15 cellular contexts compared by ENCODE assay signal in genomic region chr1:106406114-106406513, GRCh38.
DNase-seq lines count a peak whose midpoint lies in the region; ATAC-seq and TF ChIP-seq lines count a peak whose summit lies in the region.
"Had no signal": no experiment of that assay in that cellular context is flagged by ENCODE, and none has a peak within 500 bp of the region (broad histone marks: within the 10 kb centered on the region; RNA-seq: fewer than 3 reads in every experiment).

No MANE protein-coding gene starts in this region.

- POLR2A ChIA-PET in SK-N-SH (lab: Yijun Ruan, JAX), result no interaction called here

- H3K9me2 ChIP-seq in SK-N-SH (no peaks in the 10 kb centered on the region), neural cell (ENCODE audit: insufficient read depth, low read length) (no peaks in the 10 kb centered on the region)

- H3K27me3 ChIP-seq in SK-N-SH (ENCODE audit: insufficient read depth) (no peaks in the 10 kb centered on the region), neural cell (ENCODE audit: insufficient read depth, low read depth, low read length) (no peaks in the 10 kb centered on the region), MG63 (no peaks in the 10 kb centered on the region)
- H3K27me3 ChIP-seq: BLaER1 had no signal

- H3K9me3 ChIP-seq in SK-N-SH (no peaks in the 10 kb centered on the region), neural cell (ENCODE audit: low read length) (no peaks in the 10 kb centered on the region), MG63 (no peaks in the 10 kb centered on the region)
- H3K9me3 ChIP-seq: BLaER1 had no signal

- no peaks in the 10 kb centered on the region for H3K36me3 ChIP-seq in SK-N-SH (replicated peaks in 1 of 2; ENCODE audit: control insufficient read depth in 1 of 2, insufficient read depth in 2 of 2, low read length in 1 of 2)
- H3K36me3 ChIP-seq in neural cell (ENCODE audit: insufficient read depth, low read length), result no peaks in the 10 kb centered on the region
- no peaks in the 10 kb centered on the region for H3K36me3 ChIP-seq in MG63
- H3K36me3 ChIP-seq: BLaER1 had no signal

- CTCF ChIA-PET in SK-N-SH (lab: Yijun Ruan, JAX), result interaction anchor here (0.8 kb wide), 1 partner anchor 11 kb away, joined by 3 read pairs; no protein-coding TSS in a partner anchor

- H3K4me2 ChIP-seq in SK-N-SH, result no peak overlapping the region
- H3K4me2 ChIP-seq in neural cell (ENCODE audit: low read length), result peak overlapping the region; percentile 15
- H3K4me2 ChIP-seq: BLaER1 had no signal

- peak overlapping the region in 1 of 2 experiments; percentile 74; a peak in 1 of 4 replicates for H3K27ac ChIP-seq in SK-N-SH (ENCODE audit: low read depth in 2 of 2, low read length in 1 of 2)
- no peak overlapping the region for H3K27ac ChIP-seq in neural cell (ENCODE audit: low read length)
- H3K27ac ChIP-seq: BLaER1 had no signal

- H2AFZ ChIP-seq in SK-N-SH (ENCODE audit: low read depth) (no peak overlapping the region), neural cell (ENCODE audit: low read depth, low read length) (no peak overlapping the region)

- H4K20me1 ChIP-seq in SK-N-SH (ENCODE audit: insufficient read depth), result no peaks in the 10 kb centered on the region
- H4K20me1 ChIP-seq in neural cell (ENCODE audit: insufficient read depth), result no peaks in the 10 kb centered on the region
- H4K20me1 ChIP-seq: BLaER1 had no signal

- TF ChIP-seq EP300 in SK-N-SH (IDR thresholded peaks at IDR 0.05; ENCODE audit: borderline replicate concordance in 1 of 2, low read depth in 1 of 2, low read length in 1 of 2), result peak in 1 of 2 experiments; percentile 87; a peak in 2 of 4 replicates
- no peak for TF ChIP-seq EP300 in neural cell (conservative IDR thresholded peaks at IDR 0.05; ENCODE audit: poor library complexity, severe bottlenecking)

- H3K79me2 ChIP-seq in SK-N-SH (ENCODE audit: insufficient read depth) (no peaks in the 10 kb centered on the region), neural cell (replicated peaks; ENCODE audit: insufficient read depth, low read length) (no peaks in the 10 kb centered on the region)

- H3F3A ChIP-seq in SK-N-SH (replicated peaks; ENCODE audit: insufficient read depth) (no peaks in the 10 kb centered on the region), neural cell (ENCODE audit: insufficient read depth, low read length, poor library complexity, severe bottlenecking) (no peaks in the 10 kb centered on the region)

- no peak overlapping the region for H3K9ac ChIP-seq in SK-N-SH
- H3K9ac ChIP-seq in neural cell (ENCODE audit: low read length), result no peak overlapping the region
- H3K9ac ChIP-seq: BLaER1 had no signal

- no peak for TF ChIP-seq CTCF in SK-N-SH (IDR thresholded peaks at IDR 0.05)
- TF ChIP-seq CTCF in neural cell (IDR thresholded peaks at IDR 0.05; ENCODE audit: poor library complexity, severe bottlenecking), result no peak

- WGBS in SK-N-SH (ENCODE audit: low lambda C conversion rate), result 5% methylated on average over 1 of the region's 1 CpG

- 0 out of 2 replicates have a peak, but pooled peaks have one; percentile 4 for TF ChIP-seq RAD21 in SK-N-SH (IDR thresholded peaks at IDR 0.05; ENCODE audit: low read length)
- no peak for TF ChIP-seq RAD21 in neural cell (conservative IDR thresholded peaks at IDR 0.05)

- peaks cover 0 to 5% of the 10 kb centered on the region in 2 experiments; a peak in 2 of 4 replicates for H3K4me1 ChIP-seq in SK-N-SH (ENCODE audit: control insufficient read depth in 1 of 2, insufficient read depth in 2 of 2, low read depth in 1 of 2, low read length in 1 of 2)
- H3K4me1 ChIP-seq: BLaER1 had no signal

- no peak overlapping the region for H3K4me3 ChIP-seq in SK-N-SH (ENCODE audit: low read depth in 2 of 2, low read length in 1 of 2)
- H3K4me3 ChIP-seq in neural cell (ENCODE audit: low read length), result no peak overlapping the region
- no peak overlapping the region for H3K4me3 ChIP-seq in MG63
- H3K4me3 ChIP-seq: BLaER1 had no signal

- DNase-seq in NCI-H1105 treated with DMSO at 0.1 percent for 48 hours (lab: John Stamatoyannopoulos, UW) (peak; percentile 17), NCI-H1105 (lab: John Stamatoyannopoulos, UW) (no peak), SK-N-SH (peak; percentile 22), NCI-H69 (lab: John Stamatoyannopoulos, UW) (peak; percentile 72), MG63 (no peak)
- DNase-seq: 8988T; Calu3; CD4-positive, alpha-beta memory T cell; GDM1; H9; IMR-90 had no signal

- ATAC-seq in SK-N-SH treated with all-trans-retinoic acid at 6 μM for 48 hours (no peak), GM21447 (IDR thresholded peaks at IDR 0.05; ENCODE audit: unreplicated experiment) (no peak)

TF ChIP-seq in SK-N-SH, 30 proteins besides CTCF, POLR2A, EP300 and RAD21:
- TF ChIP-seq MXI1 (IDR thresholded peaks at IDR 0.05; ENCODE audit: low read depth, low read length) (no peak), GATA2 (CRISPR knock-in tag; IDR thresholded peaks at IDR 0.05) (peak; percentile 89), RCOR1 (IDR thresholded peaks at IDR 0.05; ENCODE audit: low read length) (peak; percentile 75)

TF ChIP-seq in SK-N-SH treated with all-trans-retinoic acid at 6 μM for 48 hours, 23 proteins besides CTCF, POLR2A, EP300 and RAD21 (continues in another document):
- TF ChIP-seq ZFP30 (CRISPR knock-in tag; IDR thresholded peaks at IDR 0.05) (no peak), CREB5 (CRISPR knock-in tag; IDR thresholded peaks at IDR 0.05; ENCODE audit: low read depth) (no peak), ESRRG (CRISPR knock-in tag; IDR thresholded peaks at IDR 0.05) (no peak), BACH2 (CRISPR knock-in tag; IDR thresholded peaks at IDR 0.05; ENCODE audit: borderline replicate concordance) (no peak), CSDC2 (CRISPR knock-in tag; IDR thresholded peaks at IDR 0.05) (no peak), PATZ1 (CRISPR knock-in tag; IDR thresholded peaks at IDR 0.05; ENCODE audit: borderline replicate concordance) (no peak), ARNTL (CRISPR knock-in tag; IDR thresholded peaks at IDR 0.05; ENCODE audit: borderline replicate concordance, low read depth) (no peak)

TF ChIP-seq in neural cell, 6 proteins besides CTCF, POLR2A, EP300 and RAD21:
- TF ChIP-seq TAF1 (IDR thresholded peaks at IDR 0.05; ENCODE audit: low read depth), result no peak
- no peak for TF ChIP-seq REST (IDR thresholded peaks at IDR 0.05; ENCODE audit: borderline replicate concordance)
- no peak for TF ChIP-seq POLR2AphosphoS5 (IDR thresholded peaks at IDR 0.05)
- TF ChIP-seq MXI1 (conservative IDR thresholded peaks at IDR 0.05; ENCODE audit: poor library complexity, severe bottlenecking), result no peak
- no peak for TF ChIP-seq SMC3 (conservative IDR thresholded peaks at IDR 0.05; ENCODE audit: poor library complexity)
- no peak for TF ChIP-seq EZH2 (IDR thresholded peaks at IDR 0.05; ENCODE audit: borderline replicate concordance, insufficient read depth, low read length, poor library complexity, severe bottlenecking)
TF ChIP-seq in neural cell: peak in this region for 0.

Comparison
In these comparisons a context has a peak if more than half of its experiments do, and no peak if none do; other contexts are left out.
1. DNase-seq: peak in NCI-H1105 treated with DMSO at 0.1 percent for 48 hours (single experiment), SK-N-SH (single experiment) and NCI-H69 (single experiment); none in NCI-H1105 (single experiment) and MG63 (single experiment).